In the genomic region with DNA sequence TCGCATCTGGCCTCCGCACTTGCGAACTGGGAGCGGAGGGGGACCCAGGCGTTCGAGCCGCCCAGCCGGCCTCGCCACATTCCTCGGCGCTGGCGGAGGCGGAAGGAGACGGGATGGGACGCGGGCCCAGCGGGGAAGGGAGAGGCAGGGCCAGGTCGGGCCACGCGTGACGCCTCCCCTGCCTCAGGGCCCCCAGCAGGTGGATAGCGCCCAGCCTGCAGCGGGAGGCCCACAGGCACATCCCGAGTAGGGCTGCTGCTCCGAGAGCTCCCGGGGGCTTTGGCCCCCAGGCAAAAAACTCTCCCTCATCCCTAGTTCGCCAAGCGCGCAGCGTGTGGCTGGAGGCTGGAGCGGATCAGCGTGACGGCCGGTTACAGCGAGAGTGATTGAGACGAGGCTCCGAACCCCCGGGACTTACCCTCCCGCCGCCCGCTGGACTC, we compare ENCODE assay signal across 8 cellular contexts. TPM values are rescaled to one million over a fixed set of nuclear protein-coding genes. Genes with fewer than 3 reads are reported as not detected.
DNase-seq lines count a peak whose midpoint lies in the region; ATAC-seq and TF ChIP-seq lines count a peak whose summit lies in the region.

No MANE protein-coding gene starts in this region.

- peaks cover 32% of the 10 kb centered on the region for H3K27me3 Mint-ChIP-seq in CD4-positive, CD25-positive, alpha-beta regulatory T cell
- H3K27me3 Mint-ChIP-seq in activated T-cell treated with anti-CD3 and anti-CD28 coated beads, Interleukin-2, amount 50 U/mL, for 4 hours (ENCODE audit: low read depth): peaks cover 37% of the 10 kb centered on the region

- no peaks in the 10 kb centered on the region for H3K36me3 ChIP-seq in CD4-positive, CD25-positive, alpha-beta regulatory T cell (ENCODE audit: control insufficient read depth, insufficient read depth, low read length)
- H3K36me3 ChIP-seq in heart left ventricle (peaks cover 0 to 28% (median 26%) of the 10 kb centered on the region in 9 donors), trophoblast cell (ENCODE audit: control insufficient read depth in 1 of 2, insufficient read depth in 2 of 2, low read length in 2 of 2) (peaks cover 14 to 16% of the 10 kb centered on the region in 2 experiments)

- peaks cover 2% of the 10 kb centered on the region for H3K27me3 ChIP-seq in CD4-positive, CD25-positive, alpha-beta regulatory T cell (ENCODE audit: control insufficient read depth, insufficient read depth, low read length)
- H3K27me3 ChIP-seq in heart left ventricle: peaks cover 0 to 39% (median 0%) of the 10 kb centered on the region in 9 donors
- H3K27me3 ChIP-seq in trophoblast cell (ENCODE audit: insufficient read depth, low read length): peaks cover 7% of the 10 kb centered on the region

- peaks cover 32% of the 10 kb centered on the region for H3K79me1 ChIP-seq in trophoblast cell (ENCODE audit: low read length)

- no peak overlapping the region for H3K9ac ChIP-seq in trophoblast cell (ENCODE audit: low read length)

- H3K4ac ChIP-seq in trophoblast cell (ENCODE audit: low read depth, low read length): peak overlapping the region; percentile 5

- H3K9me3 ChIP-seq in CD4-positive, CD25-positive, alpha-beta regulatory T cell (ENCODE audit: control insufficient read depth in 2 of 2, low read length in 2 of 2): no peaks in the 10 kb centered on the region
- H3K9me3 ChIP-seq in heart left ventricle (no peaks in the 10 kb centered on the region), trophoblast cell (ENCODE audit: insufficient read depth, low read depth, low read length) (peaks cover 2% of the 10 kb centered on the region)

- H2AFZ ChIP-seq in trophoblast cell (ENCODE audit: insufficient read depth, low read length, poor library complexity): no peak overlapping the region

- H3K79me2 ChIP-seq in trophoblast cell (ENCODE audit: control insufficient read depth, insufficient read depth, low read length, poor library complexity): peaks cover 9% of the 10 kb centered on the region

- no peak overlapping the region for H3K4me3 ChIP-seq in CD4-positive, CD25-positive, alpha-beta regulatory T cell (ENCODE audit: low read depth, low read length)
- H3K4me3 ChIP-seq in heart left ventricle (peak overlapping the region; percentile 79 to 97 (median 92)), trophoblast cell (ENCODE audit: low read depth, low read length) (peak overlapping the region; percentile 85)

- H2BK12ac ChIP-seq in trophoblast cell (ENCODE audit: low read length): no peak overlapping the region

- peaks cover 77% of the 10 kb centered on the region for H3K4me1 ChIP-seq in CD4-positive, CD25-positive, alpha-beta regulatory T cell (ENCODE audit: control insufficient read depth, insufficient read depth, low read length, poor library complexity, severe bottlenecking)
- H3K4me1 ChIP-seq in heart left ventricle (peaks cover 2 to 72% (median 55%) of the 10 kb centered on the region in 12 donors), trophoblast cell (ENCODE audit: control insufficient read depth in 1 of 2, insufficient read depth in 2 of 2, low read length in 2 of 2) (peaks cover 36 to 44% of the 10 kb centered on the region in 2 experiments)

- H2BK5ac ChIP-seq in trophoblast cell (ENCODE audit: low read depth, low read length, poor library complexity): no peak overlapping the region

- peak in 1 of 12 donors; percentile 11 for TF ChIP-seq CTCF in heart left ventricle (IDR thresholded peaks at IDR 0.05)

- peak overlapping the region; percentile 53 for H4K91ac ChIP-seq in trophoblast cell (ENCODE audit: low read depth, low read length)

- H2BK120ac ChIP-seq in trophoblast cell (ENCODE audit: insufficient read depth, low read length, poor library complexity): no peak overlapping the region

- H3K9me3 Mint-ChIP-seq in CD4-positive, CD25-positive, alpha-beta regulatory T cell: peaks cover 0 to 4% (median 0%) of the 10 kb centered on the region in 7 donors
- H3K9me3 Mint-ChIP-seq in activated T-cell treated with anti-CD3 and anti-CD28 coated beads, Interleukin-2, amount 50 U/mL, for 4 hours: no peaks in the 10 kb centered on the region

- H4K8ac ChIP-seq in trophoblast cell (ENCODE audit: low read depth, low read length): no peak overlapping the region

- no peaks in the 10 kb centered on the region for H3K36me3 Mint-ChIP-seq in CD4-positive, CD25-positive, alpha-beta regulatory T cell
- no peaks in the 10 kb centered on the region for H3K36me3 Mint-ChIP-seq in activated T-cell treated with anti-CD3 and anti-CD28 coated beads, Interleukin-2, amount 50 U/mL, for 4 hours (ENCODE audit: insufficient read depth)

- H4K12ac ChIP-seq in trophoblast cell (ENCODE audit: low read depth, low read length): peak overlapping the region; percentile 0

- H3K23ac ChIP-seq in trophoblast cell (ENCODE audit: low read length): no peak overlapping the region

- H3K4me2 ChIP-seq in trophoblast cell (ENCODE audit: low read length): peak overlapping the region; percentile 93

- H3K27ac ChIP-seq in CD4-positive, CD25-positive, alpha-beta regulatory T cell (ENCODE audit: insufficient read depth, low read length, poor library complexity, severe bottlenecking): no peak overlapping the region
- H3K27ac ChIP-seq in heart left ventricle (peak overlapping the region; percentile 66 to 98 (median 96)), trophoblast cell (ENCODE audit: low read depth, low read length) (no peak overlapping the region)

- intact Hi-C loops in heart left ventricle (cut with DNase I): loop anchor here in 5 of 10 donors (2.0 to 10.0 kb wide), 3 partner anchors 61 to 99 kb away; a partner anchor contains a TSS

- no peak for ATAC-seq in CD4-positive, CD25-positive, alpha-beta regulatory T cell (ENCODE audit: low read depth in 2 of 2)
- no peak for ATAC-seq in activated T-cell treated with anti-CD3 and anti-CD28 coated beads, Interleukin-2, amount 50 U/mL, for 4 hours
- ATAC-seq in heart left ventricle: peak in 1 of 4 donors; percentile 1
- ATAC-seq in HG02884 (IDR thresholded peaks at IDR 0.05; ENCODE audit: unreplicated experiment): no peak

- 0 to 1% (median 1%) methylated on average over 14 to 41 of the region's 41 CpGs for WGBS in heart left ventricle, 4 donors
- no CpG with 5 or more reads among the region's 41 CpGs for WGBS in trophoblast cell (ENCODE audit: extremely low coverage, insufficient coverage, insufficient read length)

- H3K4me1 Mint-ChIP-seq in CD4-positive, CD25-positive, alpha-beta regulatory T cell: peaks cover 6 to 56% (median 30%) of the 10 kb centered on the region in 4 donors
- H3K4me1 Mint-ChIP-seq in activated T-cell treated with anti-CD3 and anti-CD28 coated beads, Interleukin-2, amount 50 U/mL, for 4 hours (ENCODE audit: low read depth): peaks cover 45% of the 10 kb centered on the region

- H3K18ac ChIP-seq in trophoblast cell (ENCODE audit: low read length): peak overlapping the region; percentile 62

- no peak for TF ChIP-seq POLR2A in heart left ventricle (IDR thresholded peaks at IDR 0.05)

- peak overlapping the region; percentile 16 for H3K14ac ChIP-seq in trophoblast cell (ENCODE audit: low read length)

- H2AK5ac ChIP-seq in trophoblast cell (ENCODE audit: low read length): peak overlapping the region; percentile 70

- no peak overlapping the region for H3K27ac Mint-ChIP-seq in CD4-positive, CD25-positive, alpha-beta regulatory T cell

- DNase-seq in CD4-positive, CD25-positive, alpha-beta regulatory T cell: no peak
- peak; percentile 31 for DNase-seq in HT1080 (ENCODE audit: low read depth)
- no peak for DNase-seq in activated T-cell treated with anti-CD3 and anti-CD28 coated beads, Interleukin-2, amount 50 U/mL, for 4 hours
- peak; percentile 60 to 82 (median 69) for DNase-seq in heart left ventricle
- DNase-seq in trophoblast cell: peak; percentile 63 to 65
- DNase-seq in T-helper 9 cell: no peak
- DNase-seq in cerebellar nuclear complex (lab: John Stamatoyannopoulos, UW): no peak

- peak overlapping the region; percentile 69 to 88 (median 84) for H3K4me3 Mint-ChIP-seq in CD4-positive, CD25-positive, alpha-beta regulatory T cell
- H3K4me3 Mint-ChIP-seq in activated T-cell treated with anti-CD3 and anti-CD28 coated beads, Interleukin-2, amount 50 U/mL, for 4 hours: peak overlapping the region; percentile 66

RNA-seq across cellular contexts. Expression of a gene that starts 0.8 kb away (rescaled TPM):
- 4.8 TPM for total RNA-seq in CD4-positive, CD25-positive, alpha-beta regulatory T cell
- 1 to 10 TPM in 1 of 4 donors, under 1 TPM in 3; 0.38 to 1.1 (median 0.66) TPM for polyA plus RNA-seq in CD4-positive, CD25-positive, alpha-beta regulatory T cell
- total RNA-seq in HT1080 (2014; rRNA removed; shearing (Covaris generic)): 14.7 and 15.7 TPM in 2 replicates
- 11.5 and 13.5 TPM in 2 replicates for polyA plus RNA-seq in HT1080 (2015; cell fraction: cytosol; rRNA removed)
- 24.1 and 26.9 TPM in 2 replicates for polyA plus RNA-seq in HT1080 (2015; cell fraction: nucleus; rRNA removed)
- 1 to 10 TPM in 1 of 3 donors, under 1 TPM in 2; 0.56 to 1.2 (median 0.63) TPM for total RNA-seq in activated T-cell treated with anti-CD3 and anti-CD28 coated beads, Interleukin-2, amount 50 U/mL, for 4 hours
- 10 to 100 TPM; 17.8 to 25.9 (median 23.6) TPM for total RNA-seq in heart left ventricle
- polyA plus RNA-seq in heart left ventricle: 10 to 100 TPM; 19.5 to 19.9 TPM
- 8.0 and 8.7 TPM in 2 replicates for polyA plus RNA-seq in trophoblast cell (2013)

RNA-seq across cellular contexts. Expression of a gene that starts 5.6 kb away (rescaled TPM):
- 20.6 TPM for total RNA-seq in CD4-positive, CD25-positive, alpha-beta regulatory T cell
- 100 to 1,000 TPM in 1 of 4 donors, 10 to 100 TPM in 3; 45.2 to 133 (median 63.9) TPM for polyA plus RNA-seq in CD4-positive, CD25-positive, alpha-beta regulatory T cell
- total RNA-seq in HT1080 (2014; rRNA removed; shearing (Covaris generic)): 2.1 and 2.5 TPM in 2 replicates
- polyA plus RNA-seq in HT1080 (2015; cell fraction: cytosol; rRNA removed): 1.3 and 2.8 TPM in 2 replicates
- 1.1 and 1.2 TPM in 2 replicates for polyA plus RNA-seq in HT1080 (2015; cell fraction: nucleus; rRNA removed)
- under 1 TPM; 0.25 to 0.43 (median 0.32) TPM for total RNA-seq in activated T-cell treated with anti-CD3 and anti-CD28 coated beads, Interleukin-2, amount 50 U/mL, for 4 hours
- total RNA-seq in heart left ventricle: 1 to 10 TPM; 1.2 to 3.1 (median 2.1) TPM
- 1 to 10 TPM; 1.1 to 2.1 TPM for polyA plus RNA-seq in heart left ventricle
- 0.14 and 0.25 TPM in 2 replicates for polyA plus RNA-seq in trophoblast cell (2013)

RNA-seq across cellular contexts. Expression of a gene that starts 6.3 kb away (rescaled TPM):
- total RNA-seq in CD4-positive, CD25-positive, alpha-beta regulatory T cell: 54.9 TPM
- 1 to 10 TPM in 3 of 4 donors, under 1 TPM in 1; 0.94 to 1.7 (median 1.4) TPM for polyA plus RNA-seq in CD4-positive, CD25-positive, alpha-beta regulatory T cell
- 8.6 and 9.9 TPM in 2 replicates for total RNA-seq in HT1080 (2014; rRNA removed; shearing (Covaris generic))
- 5.0 and 5.5 TPM in 2 replicates for polyA plus RNA-seq in HT1080 (2015; cell fraction: cytosol; rRNA removed)
- polyA plus RNA-seq in HT1080 (2015; cell fraction: nucleus; rRNA removed): 62.2 and 70.5 TPM in 2 replicates
- 1 to 10 TPM in 1 of 3 donors, under 1 TPM in 2; 0.73 to 1.3 (median 0.79) TPM for total RNA-seq in activated T-cell treated with anti-CD3 and anti-CD28 coated beads, Interleukin-2, amount 50 U/mL, for 4 hours
- total RNA-seq in heart left ventricle: 10 to 100 TPM in 1 of 9 donors, 1 to 10 TPM in 8; 1.3 to 17.9 (median 3.1) TPM
- polyA plus RNA-seq in heart left ventricle: 1 to 10 TPM; 2.2 to 4.3 TPM
- 0.44 and 0.45 TPM in 2 replicates for polyA plus RNA-seq in trophoblast cell (2013)

RNA-seq across cellular contexts. Expression of a gene that starts 16.9 kb away (rescaled TPM):
- 13.7 TPM for total RNA-seq in CD4-positive, CD25-positive, alpha-beta regulatory T cell
- 1 to 10 TPM; 2.8 to 4.0 (median 3.8) TPM for polyA plus RNA-seq in CD4-positive, CD25-positive, alpha-beta regulatory T cell
- total RNA-seq in HT1080 (2014; rRNA removed; shearing (Covaris generic)): 6.8 and 9.3 TPM in 2 replicates
- polyA plus RNA-seq in HT1080 (2015; cell fraction: cytosol; rRNA removed): 16.3 and 20.0 TPM in 2 replicates
- 54.2 and 65.1 TPM in 2 replicates for polyA plus RNA-seq in HT1080 (2015; cell fraction: nucleus; rRNA removed)
- total RNA-seq in activated T-cell treated with anti-CD3 and anti-CD28 coated beads, Interleukin-2, amount 50 U/mL, for 4 hours: 1 to 10 TPM; 5.6 to 7.1 (median 5.9) TPM
- 10 to 100 TPM; 11.0 to 28.2 (median 16.7) TPM for total RNA-seq in heart left ventricle
- 10 to 100 TPM in 1 of 2 donors, 1 to 10 TPM in 1; 8.6 to 15.3 TPM for polyA plus RNA-seq in heart left ventricle
- 13.2 and 14.1 TPM in 2 replicates for polyA plus RNA-seq in trophoblast cell (2013)

Comparison
In these comparisons a context has a peak if more than half of its experiments do, and no peak if none do; other contexts are left out.
1. DNase-seq: peak in HT1080 (single experiment), heart left ventricle (5 of 5) and trophoblast cell (2 of 2); none in CD4-positive, CD25-positive, alpha-beta regulatory T cell (0 of 3), activated T-cell treated with anti-CD3 and anti-CD28 coated beads, Interleukin-2, amount 50 U/mL, for 4 hours (single experiment), T-helper 9 cell (single experiment) and cerebellar nuclear complex (0 of 2).
2. H3K27ac ChIP-seq: peak in heart left ventricle (12 of 12); none in CD4-positive, CD25-positive, alpha-beta regulatory T cell (single experiment) and trophoblast cell (single experiment).